4 cellular contexts compared by ENCODE assay signal in the genomic region with DNA sequence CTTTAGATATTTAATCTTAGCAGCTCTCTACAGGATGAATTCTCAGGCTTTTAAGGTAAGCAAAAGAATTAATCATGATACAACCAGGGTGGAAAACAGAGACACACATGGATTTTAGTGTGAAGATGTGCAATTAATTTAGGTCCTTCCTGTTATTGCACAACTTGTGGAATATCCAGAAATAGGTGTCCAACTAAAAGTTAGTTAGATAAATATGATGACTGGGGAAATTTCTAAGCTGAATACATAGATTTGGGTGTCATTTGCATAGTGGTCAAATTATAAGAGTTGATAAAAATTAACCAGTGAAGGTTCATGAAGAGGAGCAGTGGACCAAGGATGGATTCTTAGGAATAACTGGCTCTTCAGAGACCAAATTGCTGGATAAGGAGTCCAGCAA.
TF ChIP-seq lines count a peak whose summit lies in the region.

No MANE protein-coding gene starts in this region.

TF ChIP-seq in HepG2, 621 proteins besides CTCF, POLR2A, EP300 and RAD21:
- peak; percentile 17 to 47; a peak in 2 of 4 replicates for TF ChIP-seq MAFK (conservative IDR thresholded peaks at IDR 0.05 in 1 of 2, IDR thresholded peaks at IDR 0.05 in 1 of 2; ENCODE audit: low read length in 2 of 2)
- no peak for TF ChIP-seq ZNF484 (CRISPR knock-in tag; IDR thresholded peaks at IDR 0.05; ENCODE audit: borderline replicate concordance, low read depth)
- TF ChIP-seq MAFF (IDR thresholded peaks at IDR 0.05; ENCODE audit: low read depth, low read length): peak; percentile 54; the same call in 1 of the 2 replicates
- peak; percentile 28; the same call in 1 of the 2 replicates for TF ChIP-seq CEBPB (IDR thresholded peaks at IDR 0.05; ENCODE audit: borderline replicate concordance, low read depth, low read length)

TF ChIP-seq in A549, 52 proteins besides CTCF, POLR2A, EP300 and RAD21:
- peak; percentile 31 for TF ChIP-seq MAFK (IDR thresholded peaks at IDR 0.05; ENCODE audit: partially characterized antibody)
- TF ChIP-seq CHD4 (IDR thresholded peaks at IDR 0.05; ENCODE audit: borderline replicate concordance): no peak

TF ChIP-seq in IMR-90, 13 proteins besides CTCF, POLR2A, EP300 and RAD21:
- TF ChIP-seq MAZ (IDR thresholded peaks at IDR 0.05; ENCODE audit: borderline replicate concordance, low read depth, low read length) (no peak), MAFK (IDR thresholded peaks at IDR 0.05; ENCODE audit: low read depth, low read length) (peak; percentile 37; the same call in 1 of the 2 replicates), RCOR1 (IDR thresholded peaks at IDR 0.05; ENCODE audit: insufficient replicate concordance, low read length) (no peak), BHLHE40 (IDR thresholded peaks at IDR 0.05; ENCODE audit: low read depth, low read length) (no peak), FOS (IDR thresholded peaks at IDR 0.05; ENCODE audit: low read depth, low read length) (no peak), CEBPB (IDR thresholded peaks at IDR 0.05; ENCODE audit: low read depth, low read length) (peak; percentile 60)

TF ChIP-seq in K562, 482 proteins besides CTCF, POLR2A, EP300 and RAD21:
- TF ChIP-seq GABPB2 (CRISPR knock-in tag; conservative IDR thresholded peaks at IDR 0.05) (no peak), ZNF561 (CRISPR knock-in tag; conservative IDR thresholded peaks at IDR 0.05) (no peak), CEBPB (tag; IDR thresholded peaks at IDR 0.05) (0 out of 2 replicates have a peak, but pooled peaks have one; percentile 12), ZNF316 (IDR thresholded peaks at IDR 0.05) (0 out of 2 replicates have a peak, but pooled peaks have one; percentile 8), ETV5 (CRISPR knock-in tag; IDR thresholded peaks at IDR 0.05; ENCODE audit: low read depth) (no peak), ZBTB1 (CRISPR knock-in tag; IDR thresholded peaks at IDR 0.05; ENCODE audit: borderline replicate concordance, low read depth) (no peak), TSHZ1 (CRISPR knock-in tag; IDR thresholded peaks at IDR 0.05) (no peak), JUND (IDR thresholded peaks at IDR 0.05; ENCODE audit: borderline replicate concordance, low read depth, low read length) (no peak), JUND (tag; IDR thresholded peaks at IDR 0.05; ENCODE audit: borderline replicate concordance, low read depth, low read length) (no peak), MTA3 (IDR thresholded peaks at IDR 0.05; ENCODE audit: borderline replicate concordance) (no peak), ZNF408 (CRISPR knock-in tag; IDR thresholded peaks at IDR 0.05; ENCODE audit: low read depth) (no peak), GABPA (tag; conservative IDR thresholded peaks at IDR 0.05; ENCODE audit: low read depth) (no peak)
